Comparison of ENCODE assay signal across 30 cellular contexts in genomic region chr11:84333196-84333595, GRCh38.
"Had no signal": no experiment of that assay in that cellular context is flagged by ENCODE, and none has a peak within 500 bp of the region (broad histone marks: within the 10 kb centered on the region; RNA-seq: fewer than 3 reads in every experiment).

No MANE protein-coding gene starts in this region.

- DNase-seq: activated CD4-positive, alpha-beta T cell treated with anti-CD3 and anti-CD28 coated beads for 1 hour; activated CD4-positive, alpha-beta T cell treated with anti-CD3 and anti-CD28 coated beads, Interleukin-2, amount 10 ng/mL, durations not matched to agents 24 days and 14 days; activated CD4-positive, alpha-beta T cell treated with anti-CD3 and anti-CD28 coated beads, Interleukin-2, amount 50 U/mL, for 4 hours; activated CD4-positive, CD25-positive, alpha-beta regulatory T cell; activated CD8-positive, alpha-beta T cell treated with anti-CD3 and anti-CD28 coated beads for 36 hours; activated gamma-delta T cell; activated naive CD4-positive, alpha-beta T cell treated with Interleukin-2 at 50 U/mL for 16 hours; activated naive CD8-positive, alpha-beta T cell treated with anti-CD3 and anti-CD28 coated beads, Interleukin-2, amount 10 ng/mL, durations not matched to agents 7 days and 5 days; activated T-cell treated with anti-CD3 and anti-CD28 coated beads, Interleukin-2, amount 50 U/mL, for 1 hour; adrenal gland; body of pancreas; Karpas-422; KBM-7; NCI-H1105; NCI-H1417 treated with DMSO at 0.1 percent for 48 hours; NCI-H187 treated with DMSO at 0.1 percent for 48 hours; NCI-H2081; NCI-H2171 treated with DMSO at 0.1 percent for 48 hours; NCI-H2227 treated with DMSO at 0.1 percent for 48 hours; NCI-H446; NCI-H510A treated with DMSO at 0.1 percent for 48 hours; NCI-H526 treated with DMSO at 0.1 percent for 48 hours; NCI-H82; SHP77; SJCRH30; T1000; WERI-Rb-1 had no signal

- H3K27me3 ChIP-seq: adrenal gland, body of pancreas, breast epithelium, SJCRH30 had no signal

- H3K36me3 ChIP-seq: adrenal gland, breast epithelium, SJCRH30, WERI-Rb-1 had no signal

- H3K4me1 ChIP-seq: adrenal gland, body of pancreas, breast epithelium, SJCRH30 had no signal

- H3K4me3 ChIP-seq: adrenal gland, body of pancreas, breast epithelium, SJCRH30, SK-N-MC had no signal

- H3K27ac ChIP-seq: adrenal gland, body of pancreas, breast epithelium, SJCRH30, SK-N-MC, WERI-Rb-1 had no signal

- ATAC-seq: activated CD8-positive, alpha-beta T cell treated with anti-CD3 and anti-CD28 coated beads for 36 hours; body of pancreas; Panc1 had no signal

- H3K9me3 ChIP-seq: adrenal gland, body of pancreas, breast epithelium, SJCRH30 had no signal
